ENCODE assay signal across 17 cellular contexts in genomic region chr15:29143909-29144308, GRCh38.
A peak's percentile ranks its signal among the peaks of the same experiment; 100 is the strongest.
DNase-seq lines count a peak whose midpoint lies in the region; ATAC-seq, FAIRE-seq and TF ChIP-seq lines count a peak whose summit lies in the region.
"Had no signal": no experiment of that assay in that cellular context is flagged by ENCODE, and none has a peak within 500 bp of the region (broad histone marks: within the 10 kb centered on the region; RNA-seq: fewer than 3 reads in every experiment).

No MANE protein-coding gene starts in this region.

- FAIRE-seq in HTR-8/SVneo (lab: Jason Lieb, UNC) = no peak
- FAIRE-seq: A549, bronchial epithelial cell had no signal

- no peaks in the 10 kb centered on the region for H3K36me3 Mint-ChIP-seq in activated naive CD8-positive, alpha-beta T cell treated with anti-CD3 and anti-CD28 coated beads, Interleukin-2, amount 50 U/mL, for 24 hours (ENCODE audit: low read depth)
- no peaks in the 10 kb centered on the region for H3K36me3 Mint-ChIP-seq in activated naive CD8-positive, alpha-beta T cell treated with anti-CD3 and anti-CD28 coated beads for 36 hours

- no peak overlapping the region for H3K27ac ChIP-seq in body of pancreas
- H3K27ac ChIP-seq: A549, right lobe of liver, thoracic aorta, WERI-Rb-1 had no signal

- no peak overlapping the region for H3K4me3 ChIP-seq in body of pancreas
- H3K4me3 ChIP-seq: A549, right lobe of liver, thoracic aorta had no signal

- H3K27me3 Mint-ChIP-seq in activated naive CD8-positive, alpha-beta T cell treated with anti-CD3 and anti-CD28 coated beads, Interleukin-2, amount 50 U/mL, for 24 hours = peaks cover 50% of the 10 kb centered on the region
- H3K27me3 Mint-ChIP-seq in activated naive CD8-positive, alpha-beta T cell treated with anti-CD3 and anti-CD28 coated beads for 36 hours = peaks cover 54% of the 10 kb centered on the region

- TF ChIP-seq CTCF in body of pancreas (IDR thresholded peaks at IDR 0.05) = no peak

- intact Hi-C loops in body of pancreas (cut with DNase I) = no loop called here

- no peaks in the 10 kb centered on the region for H3K9me3 ChIP-seq in body of pancreas
- H3K9me3 ChIP-seq: A549, right lobe of liver, thoracic aorta had no signal

- peaks cover 10% of the 10 kb centered on the region for H3K4me1 Mint-ChIP-seq in activated naive CD8-positive, alpha-beta T cell treated with anti-CD3 and anti-CD28 coated beads, Interleukin-2, amount 50 U/mL, for 24 hours
- peaks cover 5% of the 10 kb centered on the region for H3K4me1 Mint-ChIP-seq in activated naive CD8-positive, alpha-beta T cell treated with anti-CD3 and anti-CD28 coated beads for 36 hours

- no peak overlapping the region for H3K4me3 Mint-ChIP-seq in activated naive CD8-positive, alpha-beta T cell treated with anti-CD3 and anti-CD28 coated beads, Interleukin-2, amount 50 U/mL, for 24 hours
- H3K4me3 Mint-ChIP-seq in activated naive CD8-positive, alpha-beta T cell treated with anti-CD3 and anti-CD28 coated beads for 36 hours = no peak overlapping the region

- no peak for TF ChIP-seq POLR2A in body of pancreas (IDR thresholded peaks at IDR 0.05)

- H3K36me3 ChIP-seq in body of pancreas (replicated peaks in 1 of 2; ENCODE audit: insufficient read depth in 1 of 2, low read depth in 2 of 2) = no peaks in the 10 kb centered on the region
- H3K36me3 ChIP-seq: right lobe of liver, thoracic aorta, WERI-Rb-1 had no signal

- peak; percentile 22 for ATAC-seq in activated naive CD8-positive, alpha-beta T cell treated with anti-CD3 and anti-CD28 coated beads, Interleukin-2, amount 50 U/mL, for 24 hours
- ATAC-seq in body of pancreas = no peak
- ATAC-seq: A549, right lobe of liver, Right ventricle myocardium inferior had no signal

- H3K27me3 ChIP-seq in body of pancreas = no peaks in the 10 kb centered on the region
- H3K27me3 ChIP-seq: right lobe of liver had no signal

- DNase-seq in activated naive CD8-positive, alpha-beta T cell treated with anti-CD3 and anti-CD28 coated beads, Interleukin-2, amount 50 U/mL, for 24 hours = no peak
- no peak for DNase-seq in activated naive CD8-positive, alpha-beta T cell treated with anti-CD3 and anti-CD28 coated beads for 36 hours
- DNase-seq in HTR-8/SVneo (ENCODE audit: insufficient read length, low spot score) = peak; percentile 27
- peak; percentile 21 for DNase-seq in epidermal melanocyte (ENCODE audit: insufficient read length, low spot score)
- DNase-seq in stromal cell of bone marrow (ENCODE audit: low read depth) = peak; percentile 75
- no peak for DNase-seq in body of pancreas
- DNase-seq in cerebellar cortex (ENCODE audit: low spot score) = no peak
- no peak for DNase-seq in stimulated activated CD4-positive, alpha-beta T cell treated with anti-CD3 and anti-CD28 coated beads, Interleukin-2, amount 100 ng/mL, for 48 hours
- DNase-seq: erythroblast, MM.1S, NCI-H446 treated with DMSO at 0.1 percent for 48 hours, right lobe of liver, WERI-Rb-1 had no signal

- H3K4me1 ChIP-seq in body of pancreas = peaks cover 13% of the 10 kb centered on the region
- H3K4me1 ChIP-seq: right lobe of liver had no signal

- 83 to 88% methylated on average over 4 of the region's 4 CpGs for WGBS in body of pancreas, 2 donors

- no peak overlapping the region for H3K27ac Mint-ChIP-seq in activated naive CD8-positive, alpha-beta T cell treated with anti-CD3 and anti-CD28 coated beads, Interleukin-2, amount 50 U/mL, for 24 hours
- H3K27ac Mint-ChIP-seq in activated naive CD8-positive, alpha-beta T cell treated with anti-CD3 and anti-CD28 coated beads for 36 hours = no peak overlapping the region

- H3K9me3 Mint-ChIP-seq in activated naive CD8-positive, alpha-beta T cell treated with anti-CD3 and anti-CD28 coated beads, Interleukin-2, amount 50 U/mL, for 24 hours = no peaks in the 10 kb centered on the region
- H3K9me3 Mint-ChIP-seq in activated naive CD8-positive, alpha-beta T cell treated with anti-CD3 and anti-CD28 coated beads for 36 hours = no peaks in the 10 kb centered on the region

Comparison
In these comparisons a context has a peak if more than half of its experiments do, and no peak if none do; other contexts are left out.
1. DNase-seq: peak in HTR-8/SVneo (single experiment), epidermal melanocyte (single experiment) and stromal cell of bone marrow (single experiment); none in activated naive CD8-positive, alpha-beta T cell treated with anti-CD3 and anti-CD28 coated beads, Interleukin-2, amount 50 U/mL, for 24 hours (single experiment), activated naive CD8-positive, alpha-beta T cell treated with anti-CD3 and anti-CD28 coated beads for 36 hours (single experiment), body of pancreas (0 of 4), cerebellar cortex (single experiment) and stimulated activated CD4-positive, alpha-beta T cell treated with anti-CD3 and anti-CD28 coated beads, Interleukin-2, amount 100 ng/mL, for 48 hours (0 of 2).